In genomic region chr1:23337869-23338268, GRCh38 we compare ENCODE assay signal across 26 cellular contexts. TPM values are rescaled to one million over a fixed set of nuclear protein-coding genes. Genes with fewer than 3 reads are reported as not detected.
DNase-seq lines count a peak whose midpoint lies in the region; ATAC-seq, FAIRE-seq and TF ChIP-seq lines count a peak whose summit lies in the region.
"Had no signal": no experiment of that assay in that cellular context is flagged by ENCODE, and none has a peak within 500 bp of the region (broad histone marks: within the 10 kb centered on the region; RNA-seq: fewer than 3 reads in every experiment).

No MANE protein-coding gene starts in this region.

- in situ Hi-C loops in K562 (cut with MboI) = no loop called here

- H3K27ac ChIP-seq in K562 (ENCODE audit: extremely low read depth, low read depth, low read length) = no peak overlapping the region
- H3K27ac ChIP-seq: gastroesophageal sphincter, HL-60, SJCRH30, upper lobe of left lung had no signal

- 89% methylated on average over 2 of the region's 2 CpGs for WGBS in K562 (ENCODE audit: insufficient coverage, low coverage, missing lambda C conversion rate)

- H3K36me3 Mint-ChIP-seq in activated CD4-positive, alpha-beta T cell treated with anti-CD3 and anti-CD28 coated beads for 36 hours (ENCODE audit: low read depth) = peaks cover 67% of the 10 kb centered on the region
- H3K36me3 Mint-ChIP-seq in activated CD4-positive, alpha-beta T cell treated with anti-CD3 and anti-CD28 coated beads, Interleukin-2, amount 10 ng/mL, durations not matched to agents 24 days and 14 days (ENCODE audit: low read depth) = peaks cover 56% of the 10 kb centered on the region
- H3K36me3 Mint-ChIP-seq in HFFc6 (ENCODE audit: low read depth) = peaks cover 51% of the 10 kb centered on the region
- peaks cover 56% of the 10 kb centered on the region for H3K36me3 Mint-ChIP-seq in nephron (ENCODE audit: low read depth)

- no peak overlapping the region for H3K9ac ChIP-seq in K562 (ENCODE audit: insufficient read depth in 1 of 2, low read depth in 2 of 2, low read length in 2 of 2)

- H3K4me3 ChIP-seq in K562 = no peak overlapping the region
- H3K4me3 ChIP-seq: gastroesophageal sphincter, MG63, mucosa of descending colon, SJCRH30, upper lobe of left lung had no signal

- peak overlapping the region; percentile 21 for H3K27ac Mint-ChIP-seq in activated CD4-positive, alpha-beta T cell treated with anti-CD3 and anti-CD28 coated beads for 36 hours
- no peak overlapping the region for H3K27ac Mint-ChIP-seq in activated CD4-positive, alpha-beta T cell treated with anti-CD3 and anti-CD28 coated beads, Interleukin-2, amount 10 ng/mL, durations not matched to agents 24 days and 14 days
- H3K27ac Mint-ChIP-seq in HFFc6 (peak overlapping the region; percentile 3; the same call in 1 of the 2 replicates), nephron (peak overlapping the region in 2 of 3 experiments; percentile 1 to 53)

- ATAC-seq in activated CD4-positive, alpha-beta T cell treated with anti-CD3 and anti-CD28 coated beads for 36 hours = no peak
- ATAC-seq in K562 = no peak
- no peak for ATAC-seq in HG02970 (IDR thresholded peaks at IDR 0.05; ENCODE audit: low FRiP score, unreplicated experiment)
- ATAC-seq: gastroesophageal sphincter; mucosa of descending colon; stimulated activated naive CD8-positive, alpha-beta T cell treated with anti-CD3 and anti-CD28 coated beads, Interleukin-15, amount 100 ng/mL, for 72 hours had no signal

- peaks cover 80% of the 10 kb centered on the region for H3K36me3 ChIP-seq in K562 (ENCODE audit: control insufficient read depth, insufficient read depth, low read length)

- no peak for TF ChIP-seq EP300 in K562 (IDR thresholded peaks at IDR 0.05; ENCODE audit: low read length)

- peaks cover 46% of the 10 kb centered on the region for H4K20me1 ChIP-seq in K562 (replicated peaks; ENCODE audit: control insufficient read depth, insufficient read depth, low read length)

- no peaks in the 10 kb centered on the region for H3K27me3 ChIP-seq in K562 (ENCODE audit: control insufficient read depth in 2 of 2, insufficient read depth in 2 of 2, low read length in 2 of 2)
- H3K27me3 ChIP-seq: gastroesophageal sphincter, MG63, SJCRH30, upper lobe of left lung had no signal

- no peak for TF ChIP-seq RAD21 in K562 (CRISPR knock-in tag; conservative IDR thresholded peaks at IDR 0.05 in 1 of 2, IDR thresholded peaks at IDR 0.05 in 1 of 2)

- peaks cover 59% of the 10 kb centered on the region for H3K4me1 Mint-ChIP-seq in activated CD4-positive, alpha-beta T cell treated with anti-CD3 and anti-CD28 coated beads for 36 hours
- H3K4me1 Mint-ChIP-seq in activated CD4-positive, alpha-beta T cell treated with anti-CD3 and anti-CD28 coated beads, Interleukin-2, amount 10 ng/mL, durations not matched to agents 24 days and 14 days = peaks cover 42% of the 10 kb centered on the region
- H3K4me1 Mint-ChIP-seq in HFFc6 (ENCODE audit: low read depth) (peaks cover 56% of the 10 kb centered on the region), nephron (peaks cover 55% of the 10 kb centered on the region)

- H3K27me3 Mint-ChIP-seq in activated CD4-positive, alpha-beta T cell treated with anti-CD3 and anti-CD28 coated beads for 36 hours = no peaks in the 10 kb centered on the region
- no peaks in the 10 kb centered on the region for H3K27me3 Mint-ChIP-seq in activated CD4-positive, alpha-beta T cell treated with anti-CD3 and anti-CD28 coated beads, Interleukin-2, amount 10 ng/mL, durations not matched to agents 24 days and 14 days
- H3K27me3 Mint-ChIP-seq in HFFc6 (ENCODE audit: insufficient read depth) = peaks cover 3% of the 10 kb centered on the region; the same call in 1 of the 2 replicates
- no peaks in the 10 kb centered on the region for H3K27me3 Mint-ChIP-seq in nephron (ENCODE audit: low read depth)
- H3K27me3 Mint-ChIP-seq: stimulated activated naive CD8-positive, alpha-beta T cell treated with anti-CD3 and anti-CD28 coated beads, Interleukin-15, amount 100 ng/mL, for 72 hours had no signal

- H3K9me3 Mint-ChIP-seq in activated CD4-positive, alpha-beta T cell treated with anti-CD3 and anti-CD28 coated beads for 36 hours (ENCODE audit: low read depth) = no peaks in the 10 kb centered on the region
- H3K9me3 Mint-ChIP-seq in activated CD4-positive, alpha-beta T cell treated with anti-CD3 and anti-CD28 coated beads, Interleukin-2, amount 10 ng/mL, durations not matched to agents 24 days and 14 days = no peaks in the 10 kb centered on the region
- no peaks in the 10 kb centered on the region for H3K9me3 Mint-ChIP-seq in HFFc6
- H3K9me3 Mint-ChIP-seq in nephron = no peaks in the 10 kb centered on the region
- H3K9me3 Mint-ChIP-seq: stimulated activated naive CD8-positive, alpha-beta T cell treated with anti-CD3 and anti-CD28 coated beads, Interleukin-15, amount 100 ng/mL, for 72 hours had no signal

- no peak overlapping the region for H3K4me3 Mint-ChIP-seq in activated CD4-positive, alpha-beta T cell treated with anti-CD3 and anti-CD28 coated beads for 36 hours
- no peak overlapping the region for H3K4me3 Mint-ChIP-seq in activated CD4-positive, alpha-beta T cell treated with anti-CD3 and anti-CD28 coated beads, Interleukin-2, amount 10 ng/mL, durations not matched to agents 24 days and 14 days
- no peak overlapping the region; the same call in 1 of the 2 replicates for H3K4me3 Mint-ChIP-seq in HFFc6
- no peak overlapping the region for H3K4me3 Mint-ChIP-seq in nephron

- no peak for FAIRE-seq in K562 (lab: Jason Lieb, UNC)
- FAIRE-seq: GM12892, keratinocyte had no signal

- TF ChIP-seq POLR2A in K562 (conservative IDR thresholded peaks at IDR 0.05) = no peak

- no peak overlapping the region for H2AFZ ChIP-seq in K562 (ENCODE audit: low read depth, low read length)

- no peak for TF ChIP-seq CTCF in HFFc6 (IDR thresholded peaks at IDR 0.05)
- no peak for TF ChIP-seq CTCF in K562 (IDR thresholded peaks at IDR 0.05 in 2 of 3, conservative IDR thresholded peaks at IDR 0.05 in 1 of 3; ENCODE audit: insufficient read depth in 2 of 3, low read depth in 1 of 3, low read length in 3 of 3)
- TF ChIP-seq CTCF in nephron (IDR thresholded peaks at IDR 0.05; ENCODE audit: unreplicated experiment in 3 of 3) = no peak

- intact Hi-C loops in activated CD4-positive, alpha-beta T cell treated with anti-CD3 and anti-CD28 coated beads for 36 hours (cut with DNase I, micrococcal nuclease) = no loop called here
- intact Hi-C loops in activated CD4-positive, alpha-beta T cell treated with anti-CD3 and anti-CD28 coated beads, Interleukin-2, amount 10 ng/mL, durations not matched to agents 24 days and 14 days (cut with micrococcal nuclease) = no loop called here
- intact Hi-C loops in K562 (cut with micrococcal nuclease) = no loop called here

- peaks cover 15 to 24% of the 10 kb centered on the region in 2 experiments; a peak in 4 of 5 replicates for H3K4me1 ChIP-seq in K562 (replicated peaks in 1 of 2; ENCODE audit: control insufficient read depth in 2 of 2, insufficient read depth in 2 of 2, low read length in 2 of 2)

- no peaks in the 10 kb centered on the region for H3K9me3 ChIP-seq in K562 (replicated peaks; ENCODE audit: control insufficient read depth, insufficient read depth, low read depth, low read length)
- H3K9me3 ChIP-seq: Caco-2, gastroesophageal sphincter, MG63, mucosa of descending colon, SJCRH30, upper lobe of left lung had no signal

- no TSS peak for BruUV-seq in K562 (replicated peaks; lab: Mats Ljungman, UMichigan)

- CTCF ChIA-PET in activated CD4-positive, alpha-beta T cell treated with anti-CD3 and anti-CD28 coated beads for 36 hours (lab: Charles Lee) = interaction anchor here (0.5 to 2.3 kb wide), 4 partner anchors 8 to 158 kb away, joined by 3 to 6 read pairs (median 3); no protein-coding TSS in a partner anchor
- CTCF ChIA-PET in K562 (lab: Yijun Ruan, JAX; ENCODE audit: low intra/inter-chr PET ratio) = no interaction called here

- no peaks in the 10 kb centered on the region for H3K9me1 ChIP-seq in K562 (ENCODE audit: control insufficient read depth, insufficient read depth, low read length)

- peaks cover 93% of the 10 kb centered on the region for H3K79me2 ChIP-seq in K562 (ENCODE audit: control insufficient read depth, insufficient read depth, low read length)

- DNase-seq in activated CD4-positive, alpha-beta T cell treated with anti-CD3 and anti-CD28 coated beads for 36 hours = no peak
- no peak for DNase-seq in activated CD4-positive, alpha-beta T cell treated with anti-CD3 and anti-CD28 coated beads, Interleukin-2, amount 10 ng/mL, durations not matched to agents 24 days and 14 days
- no peak for DNase-seq in HFFc6
- no peak for DNase-seq in K562 (ENCODE audit: extremely low read depth in 1 of 4, low spot score in 3 of 4)
- DNase-seq in cerebellar cortex (ENCODE audit: low spot score) = no peak
- no peak for DNase-seq in cerebellum (ENCODE audit: low spot score)
- DNase-seq: activated CD4-positive, alpha-beta T cell treated with anti-CD3 and anti-CD28 coated beads for 4 hours; activated gamma-delta T cell; Caco-2; caudate nucleus; erythroblast; GOT3; MG63; mucosa of descending colon; NCI-H1436; SJCRH30; stimulated activated CD4-positive, alpha-beta T cell treated with anti-CD3 and anti-CD28 coated beads, Interleukin-4, amount 100 ng/mL, for 24 hours; stimulated activated naive CD8-positive, alpha-beta T cell treated with anti-CD3 and anti-CD28 coated beads, Interleukin-15, amount 100 ng/mL, for 72 hours; T-helper 1 cell; upper lobe of left lung had no signal

- POLR2A ChIA-PET in activated CD4-positive, alpha-beta T cell treated with anti-CD3 and anti-CD28 coated beads for 36 hours (lab: Charles Lee) = no interaction called here
- POLR2A ChIA-PET in K562 (lab: Yijun Ruan, JAX) = interaction anchor here (0.6 to 3.4 kb wide), 3 partner anchors 8 to 348 kb away, joined by 3 to 21 read pairs (median 4); no protein-coding TSS in a partner anchor

- no peak overlapping the region for H3K4me2 ChIP-seq in K562 (ENCODE audit: insufficient read depth, low read length)

RNA-seq across cellular contexts. Expression of gene HNRNPR, which starts 6.2 kb away (rescaled TPM):
- 100 to 1,000 TPM; 190 to 210 TPM for total RNA-seq in activated CD4-positive, alpha-beta T cell treated with anti-CD3 and anti-CD28 coated beads for 36 hours
- 229 and 235 TPM in 2 replicates for total RNA-seq in activated CD4-positive, alpha-beta T cell treated with anti-CD3 and anti-CD28 coated beads, Interleukin-2, amount 10 ng/mL, durations not matched to agents 24 days and 14 days
- total RNA-seq in HFFc6 (2021; fragmentation: NEBNext Ultra II Directional; extraction: Animal tissue kit (Norgen Biotek cat#: 25700)) = 100 to 1,000 TPM; 115 to 147 (median 144) TPM
- total RNA-seq in K562 (2011; cell fraction: chromatin; rRNA removed; ENCODE audit: low replicate concordance) = 99.0 and 265 TPM in 2 replicates
- total RNA-seq in K562 (2011; cell fraction: nucleolus; rRNA removed) = 46.7 and 67.2 TPM in 2 replicates
- 120 and 158 TPM in 2 replicates for total RNA-seq in K562 (2011; cell fraction: nucleoplasm; rRNA removed)
- 212 and 244 TPM in 2 replicates for total RNA-seq in K562 (2014; rRNA removed)
- total RNA-seq in K562 (2014; rRNA removed; fragmentation: Illumina TruSeq; extraction: Trizol) = 301 and 338 TPM in 2 replicates
- 321 and 351 TPM in 2 replicates for total RNA-seq in K562 (2015; rRNA removed; fragmentation: Illumina TruSeq; extraction: Trizol)
- 238 and 253 TPM in 2 replicates for total RNA-seq in K562 (2021)
- polyA plus RNA-seq in K562 (2011; rRNA removed) = 270 and 360 TPM in 2 replicates
- 81.4 and 163 TPM in 2 replicates for polyA plus RNA-seq in K562 (2011; cell fraction: cytosol; rRNA removed)
- 58.1 and 89.0 TPM in 2 replicates for polyA plus RNA-seq in K562 (2011; cell fraction: nucleus; rRNA removed)
- polyA plus RNA-seq in K562 (2012) = 153 and 259 TPM in 2 replicates
- polyA plus RNA-seq in K562 (2014; fragmentation: Illumina TruSeq; extraction: Trizol) = 318 and 372 TPM in 2 replicates
- polyA plus RNA-seq in K562 (2014; fragmentation: Nextera tagmentation; extraction: Ambion mirVana) = 10 to 100 TPM; 80.9 to 93.4 TPM
- polyA plus RNA-seq in K562 (2014; rRNA removed) = 321 and 349 TPM in 2 replicates
- 270 and 312 TPM in 2 replicates for polyA minus RNA-seq in K562 (2011; rRNA and poly(A)+ RNA removed)
- 94.9 and 109 TPM in 2 replicates for polyA minus RNA-seq in K562 (2011; cell fraction: cytosol; rRNA and poly(A)+ RNA removed)
- 78.8 and 184 TPM in 2 replicates for polyA minus RNA-seq in K562 (2011; cell fraction: nucleus; rRNA and poly(A)+ RNA removed)
- total RNA-seq in cerebellum = 149 TPM

RNA-seq across cellular contexts. Expression of gene ZNF436, which starts 31.8 kb away (rescaled TPM):
- total RNA-seq in activated CD4-positive, alpha-beta T cell treated with anti-CD3 and anti-CD28 coated beads for 36 hours = 1 to 10 TPM; 5.2 to 6.1 TPM
- total RNA-seq in activated CD4-positive, alpha-beta T cell treated with anti-CD3 and anti-CD28 coated beads, Interleukin-2, amount 10 ng/mL, durations not matched to agents 24 days and 14 days = 5.2 TPM in 2 replicates
- 1 to 10 TPM; 7.3 to 9.9 (median 8.8) TPM for total RNA-seq in HFFc6 (2021; fragmentation: NEBNext Ultra II Directional; extraction: Animal tissue kit (Norgen Biotek cat#: 25700))
- 10.7 and 18.5 TPM in 2 replicates for total RNA-seq in K562 (2011; cell fraction: chromatin; rRNA removed; ENCODE audit: low replicate concordance)
- total RNA-seq in K562 (2011; cell fraction: nucleolus; rRNA removed) = 8.7 and 9.7 TPM in 2 replicates
- 11.4 and 13.0 TPM in 2 replicates for total RNA-seq in K562 (2011; cell fraction: nucleoplasm; rRNA removed)
- total RNA-seq in K562 (2014; rRNA removed) = 6.2 and 7.0 TPM in 2 replicates
- 8.3 and 9.4 TPM in 2 replicates for total RNA-seq in K562 (2014; rRNA removed; fragmentation: Illumina TruSeq; extraction: Trizol)
- 11.3 and 11.9 TPM in 2 replicates for total RNA-seq in K562 (2015; rRNA removed; fragmentation: Illumina TruSeq; extraction: Trizol)
- total RNA-seq in K562 (2021) = 6.9 and 7.4 TPM in 2 replicates
- polyA plus RNA-seq in K562 (2011; rRNA removed) = 8.0 and 9.7 TPM in 2 replicates
- 2.4 and 6.8 TPM in 2 replicates for polyA plus RNA-seq in K562 (2011; cell fraction: cytosol; rRNA removed)
- polyA plus RNA-seq in K562 (2011; cell fraction: nucleus; rRNA removed) = 9.0 and 14.4 TPM in 2 replicates
- 4.6 and 5.2 TPM in 2 replicates for polyA plus RNA-seq in K562 (2012)
- 6.8 and 7.3 TPM in 2 replicates for polyA plus RNA-seq in K562 (2014; fragmentation: Illumina TruSeq; extraction: Trizol)
- polyA plus RNA-seq in K562 (2014; fragmentation: Nextera tagmentation; extraction: Ambion mirVana) = 1 to 10 TPM; 2.1 to 3.3 TPM
- 3.8 and 4.5 TPM in 2 replicates for polyA plus RNA-seq in K562 (2014; rRNA removed)
- 18.1 and 28.7 TPM in 2 replicates for polyA minus RNA-seq in K562 (2011; rRNA and poly(A)+ RNA removed)
- polyA minus RNA-seq in K562 (2011; cell fraction: cytosol; rRNA and poly(A)+ RNA removed) = 7.3 and 7.8 TPM in 2 replicates
- 7.9 and 17.7 TPM in 2 replicates for polyA minus RNA-seq in K562 (2011; cell fraction: nucleus; rRNA and poly(A)+ RNA removed)
- 63.0 TPM for total RNA-seq in cerebellum
